Comparison of ENCODE assay signal across 10 cellular contexts in the genomic region with DNA sequence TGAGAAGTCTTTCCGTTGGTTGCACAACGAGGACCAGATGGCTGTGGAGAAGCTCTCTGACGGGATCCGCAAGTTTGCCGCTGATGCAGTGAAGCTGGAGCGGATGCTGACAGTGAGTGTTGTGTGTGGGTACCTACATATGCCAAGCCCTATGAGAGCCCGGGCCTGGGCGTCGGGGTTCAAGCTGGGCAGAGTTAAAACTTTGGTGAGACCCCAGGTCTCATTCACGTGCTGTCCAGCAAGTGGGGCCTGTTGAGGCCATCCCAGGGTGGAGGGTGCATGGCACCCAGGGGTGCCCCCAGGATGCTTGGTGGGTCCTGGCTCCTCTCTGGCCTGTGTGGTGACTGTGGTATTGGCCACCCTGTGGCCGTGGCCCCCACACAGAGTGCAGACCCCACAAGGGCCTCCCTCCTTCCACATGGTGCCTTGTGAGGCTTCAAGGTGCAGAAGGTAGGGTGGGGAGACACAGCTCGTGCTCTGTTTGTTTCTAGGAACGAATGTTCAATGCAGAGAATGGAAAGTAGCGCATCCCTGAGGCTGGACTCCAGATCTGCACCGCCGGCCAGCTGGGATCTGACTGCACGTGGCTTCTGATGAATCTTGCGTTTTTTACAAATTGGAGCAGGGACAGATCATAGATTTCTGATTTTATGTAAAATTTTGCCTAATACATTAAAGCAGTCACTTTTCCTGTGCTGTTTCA. TPM values are rescaled to one million over a fixed set of nuclear protein-coding genes. Genes with fewer than 3 reads are reported as not detected.
DNase-seq lines count a peak whose midpoint lies in the region; ATAC-seq, FAIRE-seq and TF ChIP-seq lines count a peak whose summit lies in the region.
"Had no signal": no experiment of that assay in that cellular context is flagged by ENCODE, and none has a peak within 500 bp of the region (broad histone marks: within the 10 kb centered on the region; RNA-seq: fewer than 3 reads in every experiment).

No MANE protein-coding gene starts in this region.

- peaks cover 77% of the 10 kb centered on the region for H3K36me3 ChIP-seq in brain microvascular endothelial cell (replicated peaks)
- H3K36me3 ChIP-seq: uterus had no signal

- FAIRE-seq in GM12892 (lab: Jason Lieb, UNC) = no peak
- FAIRE-seq: frontal cortex had no signal

- ATAC-seq in right cardiac atrium (peak; percentile 6 to 12), GM19452 (IDR thresholded peaks at IDR 0.05; ENCODE audit: unreplicated experiment) (no peak)

- no peak for TF ChIP-seq CTCF in brain microvascular endothelial cell (IDR thresholded peaks at IDR 0.05; ENCODE audit: low read depth, low read length, missing control alignments)

- WGBS in right cardiac atrium = 82% methylated on average over 18 of the region's 18 CpGs

- DNase-seq in GM12892 (ENCODE audit: insufficient read length) (no peak), NCI-H2171 treated with DMSO at 0.1 percent for 48 hours (lab: John Stamatoyannopoulos, UW) (peak; percentile 22), right cardiac atrium (peak in 1 of 3 donors; percentile 47), NCI-H1436 treated with DMSO at 0.1 percent for 48 hours (lab: John Stamatoyannopoulos, UW) (no peak), brain microvascular endothelial cell (no peak)
- DNase-seq: activated gamma-delta T cell, uterus had no signal

- H3K27me3 ChIP-seq in right cardiac atrium (ENCODE audit: control insufficient read depth, insufficient read depth) (no peaks in the 10 kb centered on the region), brain microvascular endothelial cell (replicated peaks) (no peaks in the 10 kb centered on the region)
- H3K27me3 ChIP-seq: uterus had no signal

- peak; percentile 38; the same call in 1 of the 2 replicates for TF ChIP-seq POLR2A in GM12892 (IDR thresholded peaks at IDR 0.05; ENCODE audit: low read depth, low read length)

- intact Hi-C loops in right cardiac atrium (cut with DNase I) = no loop called here

- H3K4me3 ChIP-seq in right cardiac atrium (ENCODE audit: low read length) = no peak overlapping the region
- no peak overlapping the region for H3K4me3 ChIP-seq in brain microvascular endothelial cell (ENCODE audit: low read depth, low read length)
- H3K4me3 ChIP-seq: SK-N-MC, uterus had no signal

- H3K27ac ChIP-seq in right cardiac atrium (ENCODE audit: low read length) = no peak overlapping the region
- no peak overlapping the region for H3K27ac ChIP-seq in brain microvascular endothelial cell
- H3K27ac ChIP-seq: SK-N-MC, uterus had no signal

- in situ Hi-C loops in brain microvascular endothelial cell (cut with HindIII; ENCODE audit: low pct_ligation_motif_present, low sequenced_read_pairs) = no loop called here

- H3K9me3 ChIP-seq in right cardiac atrium (ENCODE audit: control insufficient read depth, low read length) = no peaks in the 10 kb centered on the region
- H3K9me3 ChIP-seq: uterus had no signal

- no peaks in the 10 kb centered on the region for H3K4me1 ChIP-seq in right cardiac atrium (ENCODE audit: control insufficient read depth, insufficient read depth, low read length)
- H3K4me1 ChIP-seq: uterus had no signal

RNA-seq across cellular contexts. Expression of a gene that starts 12.8 kb away (rescaled TPM):
- 19.1 TPM for polyA plus RNA-seq in GM12892 (2012; ENCODE audit: missing spikeins)
- 10 to 100 TPM; 30.0 to 34.5 (median 30.8) TPM for total RNA-seq in right cardiac atrium
- polyA plus RNA-seq in right cardiac atrium = 26.7 TPM

RNA-seq across cellular contexts. Expression of a gene that starts 17.2 kb away (rescaled TPM):
- polyA plus RNA-seq in GM12892 (2012; ENCODE audit: missing spikeins) = 113 TPM
- total RNA-seq in right cardiac atrium = 10 to 100 TPM; 84.7 to 99.9 (median 94.9) TPM
- polyA plus RNA-seq in right cardiac atrium = 82.3 TPM

RNA-seq across cellular contexts. Expression of a gene that starts 25.4 kb away (rescaled TPM):
- polyA plus RNA-seq in GM12892 (2012; ENCODE audit: missing spikeins) = 1.9 TPM
- total RNA-seq in right cardiac atrium = under 1 TPM in 3 of 4 donors, not detected in 1; 0.15 to 0.37 (median 0.28) TPM
- 0.59 TPM for polyA plus RNA-seq in right cardiac atrium

RNA-seq across cellular contexts. Expression of a gene that starts 33.6 kb away (rescaled TPM):
- polyA plus RNA-seq in GM12892 (2012; ENCODE audit: missing spikeins) = 5.7 TPM
- total RNA-seq in right cardiac atrium = 1 to 10 TPM; 3.8 to 9.0 (median 6.5) TPM
- polyA plus RNA-seq in right cardiac atrium = 4.1 TPM

RNA-seq across cellular contexts. Expression of a gene that starts 40.6 kb away (rescaled TPM):
- 5.0 TPM for polyA plus RNA-seq in GM12892 (2012; ENCODE audit: missing spikeins)
- total RNA-seq in right cardiac atrium = 1 to 10 TPM; 5.6 to 9.6 (median 8.9) TPM
- 10.4 TPM for polyA plus RNA-seq in right cardiac atrium
